11 cellular contexts compared by ENCODE assay signal in the genomic region with DNA sequence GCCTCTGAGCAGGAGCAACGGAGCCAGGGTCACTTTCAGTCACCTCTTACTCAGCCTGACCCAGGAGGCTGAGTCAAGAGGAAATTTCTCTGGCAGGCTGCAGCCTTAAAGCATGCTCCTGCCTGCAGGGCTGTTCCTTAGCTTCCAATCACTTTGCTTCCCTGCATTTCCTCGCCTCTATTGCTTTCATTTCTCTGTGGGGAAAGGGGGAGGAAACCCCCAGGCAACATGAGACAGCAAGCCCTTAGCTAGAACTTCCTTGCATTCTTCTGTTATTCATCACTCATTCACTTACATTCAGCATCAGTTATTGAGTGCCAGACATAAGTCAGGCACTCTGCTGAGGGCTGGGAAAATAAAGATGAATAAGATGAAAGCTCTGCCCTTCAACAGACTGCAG. TPM values are rescaled to one million over a fixed set of nuclear protein-coding genes. Genes with fewer than 3 reads are reported as not detected.
DNase-seq lines count a peak whose midpoint lies in the region; ATAC-seq and TF ChIP-seq lines count a peak whose summit lies in the region.
"Had no signal": no experiment of that assay in that cellular context is flagged by ENCODE, and none has a peak within 500 bp of the region (broad histone marks: within the 10 kb centered on the region; RNA-seq: fewer than 3 reads in every experiment).

No MANE protein-coding gene starts in this region.

- no peak for TF ChIP-seq CTCF in smooth muscle cell (IDR thresholded peaks at IDR 0.05; ENCODE audit: borderline replicate concordance, insufficient read depth, poor library complexity, severe bottlenecking)

- ATAC-seq in GM18909 (IDR thresholded peaks at IDR 0.05; ENCODE audit: poor library complexity, unreplicated experiment) (no peak), HG02970 (IDR thresholded peaks at IDR 0.05; ENCODE audit: low FRiP score, unreplicated experiment) (no peak)
- ATAC-seq: upper lobe of right lung had no signal

- peaks cover 6% of the 10 kb centered on the region for H3K4me1 ChIP-seq in smooth muscle cell (ENCODE audit: low read depth)
- H3K4me1 ChIP-seq: upper lobe of right lung had no signal

- H3K79me2 ChIP-seq in smooth muscle cell (ENCODE audit: low read depth), result no peaks in the 10 kb centered on the region

- H3K4me3 ChIP-seq in smooth muscle cell, result no peak overlapping the region
- H3K4me3 ChIP-seq: upper lobe of right lung had no signal

- H3K4me2 ChIP-seq in smooth muscle cell, result peak overlapping the region; percentile 42

- no peaks in the 10 kb centered on the region for H3K36me3 ChIP-seq in smooth muscle cell (ENCODE audit: low read depth)
- H3K36me3 ChIP-seq: upper lobe of right lung had no signal

- H3K27me3 ChIP-seq in smooth muscle cell (ENCODE audit: low read depth), result no peaks in the 10 kb centered on the region
- H3K27me3 ChIP-seq: upper lobe of right lung had no signal

- DNase-seq in H4 (ENCODE audit: low spot score), result peak; percentile 62
- DNase-seq in T1000 (lab: John Stamatoyannopoulos, UW), result peak; percentile 86
- DNase-seq in fibroblast of the conjunctiva (ENCODE audit: low read depth), result peak; percentile 91
- no peak for DNase-seq in smooth muscle cell (lab: John Stamatoyannopoulos, UW; ENCODE audit: unreplicated experiment)
- DNase-seq in activated CD4-positive, alpha-beta T cell treated with anti-CD3 and anti-CD28 coated beads for 1 hour, result no peak
- DNase-seq: activated T-cell treated with anti-CD3 and anti-CD28 coated beads, Interleukin-2, amount 50 U/mL, for 1 hour; immature natural killer cell; NCI-H1048; upper lobe of right lung had no signal

- H3F3A ChIP-seq in smooth muscle cell (ENCODE audit: low read depth), result peaks cover 12% of the 10 kb centered on the region

- H3K9me3 ChIP-seq in smooth muscle cell (replicated peaks; ENCODE audit: low read depth), result no peaks in the 10 kb centered on the region
- H3K9me3 ChIP-seq: upper lobe of right lung had no signal

- no peaks in the 10 kb centered on the region for H4K20me1 ChIP-seq in smooth muscle cell (ENCODE audit: low read depth)

- no peak overlapping the region for H3K9ac ChIP-seq in smooth muscle cell (ENCODE audit: low read depth)

- WGBS in smooth muscle cell (ENCODE audit: low lambda C conversion rate), result 6% methylated on average over 2 of the region's 2 CpGs

- peak overlapping the region; percentile 65 for H3K27ac ChIP-seq in smooth muscle cell (ENCODE audit: low read depth)
- H3K27ac ChIP-seq: upper lobe of right lung had no signal

- H2AFZ ChIP-seq in smooth muscle cell (ENCODE audit: low read depth), result no peak overlapping the region

RNA-seq across cellular contexts. Expression of a gene that starts 13.0 kb away (rescaled TPM):
- total RNA-seq in H4 (2014; rRNA removed; shearing (Covaris generic)), result 0.33 and 1.2 TPM in 2 replicates
- total RNA-seq in smooth muscle cell, result 4.0 and 6.1 TPM in 2 replicates
- polyA plus RNA-seq in smooth muscle cell, result 0.37 and 2.0 TPM in 2 replicates
- polyA plus RNA-seq: immature natural killer cell had no signal

Comparison
In these comparisons a context has a peak if more than half of its experiments do, and no peak if none do; other contexts are left out.
1. DNase-seq: peak in H4 (single experiment), T1000 (single experiment) and fibroblast of the conjunctiva (single experiment); none in smooth muscle cell (single experiment) and activated CD4-positive, alpha-beta T cell treated with anti-CD3 and anti-CD28 coated beads for 1 hour (single experiment).